ENCODE assay signal across 35 cellular contexts in the genomic region with DNA sequence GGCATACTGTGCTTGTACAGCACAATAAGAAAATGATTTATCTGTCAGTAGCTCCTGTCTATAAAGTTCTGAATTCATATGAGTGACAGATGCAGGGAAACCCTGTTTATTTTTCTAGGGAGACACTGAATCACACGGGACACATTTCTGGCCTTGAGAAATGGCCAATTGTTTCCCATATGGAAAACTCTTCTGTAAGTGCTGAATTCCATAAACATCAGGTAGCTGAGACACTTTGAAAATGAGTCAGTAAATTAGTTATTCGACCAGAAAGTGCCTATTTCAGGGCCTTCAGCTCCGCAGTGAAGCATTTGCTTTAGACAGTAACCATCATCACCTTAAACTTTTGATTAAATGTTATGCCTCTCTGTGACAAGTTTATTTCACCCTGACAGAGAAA.
"Had no signal": no experiment of that assay in that cellular context is flagged by ENCODE, and none has a peak within 500 bp of the region (broad histone marks: within the 10 kb centered on the region; RNA-seq: fewer than 3 reads in every experiment).

No MANE protein-coding gene starts in this region.

- H3K27me3 ChIP-seq: body of pancreas, Peyer's patch had no signal

- H3K4me2 ChIP-seq: KMS-11 had no signal

- H3K9ac ChIP-seq: KMS-11 had no signal

- H3K36me3 Mint-ChIP-seq: activated CD8-positive, alpha-beta memory T cell treated with anti-CD3 and anti-CD28 coated beads, Interleukin-2, amount 10 ng/mL, durations not matched to agents 7 days and 5 days; activated naive CD4-positive, alpha-beta T cell treated with anti-CD3 and anti-CD28 coated beads, Interleukin-2, amount 10 ng/mL, durations not matched to agents 7 days and 5 days; activated naive CD8-positive, alpha-beta T cell had no signal

- H3K27me3 Mint-ChIP-seq: activated B cell treated with CpG ODN at 0.5 μM for 24 hours; activated CD4-positive, alpha-beta memory T cell treated with anti-CD3 and anti-CD28 coated beads, Interleukin-2, amount 10 ng/mL, durations not matched to agents 7 days and 5 days; activated CD8-positive, alpha-beta memory T cell treated with anti-CD3 and anti-CD28 coated beads, Interleukin-2, amount 10 ng/mL, durations not matched to agents 7 days and 5 days; activated naive CD4-positive, alpha-beta T cell treated with anti-CD3 and anti-CD28 coated beads, Interleukin-2, amount 10 ng/mL, durations not matched to agents 7 days and 5 days; activated naive CD8-positive, alpha-beta T cell; activated naive CD8-positive, alpha-beta T cell treated with anti-CD3 and anti-CD28 coated beads, Interleukin-2, amount 50 U/mL, for 24 hours had no signal

- H3K36me3 ChIP-seq: Peyer's patch had no signal

- H3K27ac Mint-ChIP-seq: activated B cell treated with CpG ODN at 0.5 μM for 24 hours; activated CD4-positive, alpha-beta memory T cell treated with anti-CD3 and anti-CD28 coated beads, Interleukin-2, amount 10 ng/mL, durations not matched to agents 7 days and 5 days; activated CD8-positive, alpha-beta memory T cell treated with anti-CD3 and anti-CD28 coated beads, Interleukin-2, amount 10 ng/mL, durations not matched to agents 7 days and 5 days; activated naive CD4-positive, alpha-beta T cell treated with anti-CD3 and anti-CD28 coated beads, Interleukin-2, amount 10 ng/mL, durations not matched to agents 7 days and 5 days; activated naive CD8-positive, alpha-beta T cell; activated naive CD8-positive, alpha-beta T cell treated with anti-CD3 and anti-CD28 coated beads, Interleukin-2, amount 50 U/mL, for 24 hours had no signal

- H3K4me3 Mint-ChIP-seq: activated B cell treated with CpG ODN at 0.5 μM for 24 hours; activated CD4-positive, alpha-beta memory T cell treated with anti-CD3 and anti-CD28 coated beads, Interleukin-2, amount 10 ng/mL, durations not matched to agents 7 days and 5 days; activated CD8-positive, alpha-beta memory T cell treated with anti-CD3 and anti-CD28 coated beads, Interleukin-2, amount 10 ng/mL, durations not matched to agents 7 days and 5 days; activated naive CD4-positive, alpha-beta T cell treated with anti-CD3 and anti-CD28 coated beads, Interleukin-2, amount 10 ng/mL, durations not matched to agents 7 days and 5 days; activated naive CD8-positive, alpha-beta T cell; activated naive CD8-positive, alpha-beta T cell treated with anti-CD3 and anti-CD28 coated beads, Interleukin-2, amount 50 U/mL, for 24 hours had no signal

- H3K27ac ChIP-seq: body of pancreas, KMS-11, Peyer's patch, VCaP had no signal

- H3K4me1 ChIP-seq: body of pancreas, Peyer's patch had no signal

- H3K4me3 ChIP-seq: body of pancreas, Peyer's patch had no signal

- H3K9me3 Mint-ChIP-seq: activated B cell treated with CpG ODN at 0.5 μM for 24 hours had no signal

- DNase-seq: activated B cell treated with CpG ODN at 0.5 μM for 24 hours; activated CD4-positive, alpha-beta memory T cell treated with anti-CD3 and anti-CD28 coated beads, Interleukin-2, amount 10 ng/mL, durations not matched to agents 7 days and 5 days; activated CD4-positive, alpha-beta T cell treated with anti-CD3 and anti-CD28 coated beads for 1 hour; activated CD4-positive, alpha-beta T cell treated with anti-CD3 and anti-CD28 coated beads for 48 hours; activated CD8-positive, alpha-beta memory T cell treated with anti-CD3 and anti-CD28 coated beads for 24 hours; activated CD8-positive, alpha-beta memory T cell treated with anti-CD3 and anti-CD28 coated beads, Interleukin-2, amount 10 ng/mL, durations not matched to agents 7 days and 5 days; activated CD8-positive, alpha-beta memory T cell treated with anti-CD3 and anti-CD28 coated beads, Interleukin-2, amount 50 U/mL, for 48 hours; activated effector memory CD4-positive, alpha-beta T cell treated with Interleukin-2 at 50 U/mL for 16 hours; activated naive CD4-positive, alpha-beta T cell treated with anti-CD3 and anti-CD28 coated beads, Interleukin-2, amount 10 ng/mL, durations not matched to agents 7 days and 5 days; activated naive CD8-positive, alpha-beta T cell treated with anti-CD3 and anti-CD28 coated beads, Interleukin-2, amount 50 U/mL, for 24 hours; activated T-cell treated with anti-CD3 and anti-CD28 coated beads, Interleukin-2, amount 50 U/mL, for 48 hours; amniotic stem cell; aorta; body of pancreas; caudate nucleus; NCI-H1092 treated with DMSO at 0.1 percent for 48 hours; NCI-H146; NCI-H187; NCI-H2029 treated with DMSO at 0.1 percent for 48 hours; NCI-H2107; NCI-H2171; NCI-H510A; NCI-H748 treated with DMSO at 0.1 percent for 48 hours; NK-92 treated with Interleukin-12 subunit alpha and Interleukin-12 subunit beta, amount 100 ng/mL, for 24 hours; PC-3; Peyer's patch; Right ventricle myocardium superior; SW 1271; T-helper 1 cell; T-helper 2 cell; T-helper 9 cell had no signal

- FAIRE-seq: bronchial epithelial cell had no signal

- H3K4me1 Mint-ChIP-seq: activated B cell treated with CpG ODN at 0.5 μM for 24 hours; activated CD4-positive, alpha-beta memory T cell treated with anti-CD3 and anti-CD28 coated beads, Interleukin-2, amount 10 ng/mL, durations not matched to agents 7 days and 5 days; activated CD8-positive, alpha-beta memory T cell treated with anti-CD3 and anti-CD28 coated beads, Interleukin-2, amount 10 ng/mL, durations not matched to agents 7 days and 5 days; activated naive CD4-positive, alpha-beta T cell treated with anti-CD3 and anti-CD28 coated beads, Interleukin-2, amount 10 ng/mL, durations not matched to agents 7 days and 5 days; activated naive CD8-positive, alpha-beta T cell treated with anti-CD3 and anti-CD28 coated beads, Interleukin-2, amount 50 U/mL, for 24 hours had no signal

- H3K9me3 ChIP-seq: body of pancreas, Peyer's patch had no signal
